Comparison of ENCODE assay signal across 11 cellular contexts in the genomic region with DNA sequence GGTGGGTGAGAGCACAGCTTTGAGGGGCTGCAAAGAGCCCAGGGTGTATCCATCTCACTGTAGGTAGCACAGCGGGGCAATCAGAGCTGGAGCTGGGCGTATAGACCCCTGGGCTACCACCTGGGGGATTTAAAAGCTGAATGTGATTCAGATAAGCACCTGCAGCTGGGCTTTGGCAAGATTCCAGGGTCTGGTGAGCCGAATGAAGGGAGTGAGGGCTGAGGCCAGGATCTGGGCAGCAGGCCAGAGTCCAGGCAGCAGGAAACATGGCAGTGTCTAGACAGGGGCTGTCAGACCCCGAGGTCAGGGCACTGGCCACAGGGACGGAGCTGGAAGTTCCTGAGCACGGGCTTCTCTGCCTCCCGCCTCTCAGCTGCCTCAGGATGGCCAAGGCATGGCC. TPM values are rescaled to one million over a fixed set of nuclear protein-coding genes. Genes with fewer than 3 reads are reported as not detected.
DNase-seq lines count a peak whose midpoint lies in the region; ATAC-seq, FAIRE-seq and TF ChIP-seq lines count a peak whose summit lies in the region.
"Had no signal": no experiment of that assay in that cellular context is flagged by ENCODE, and none has a peak within 500 bp of the region (broad histone marks: within the 10 kb centered on the region; RNA-seq: fewer than 3 reads in every experiment).

No MANE protein-coding gene starts in this region.

- H3K4me1 Mint-ChIP-seq in CD4-positive, alpha-beta T cell (ENCODE audit: low read depth): no peaks in the 10 kb centered on the region

- H3K27me3 Mint-ChIP-seq in CD4-positive, alpha-beta T cell: peaks cover 25% of the 10 kb centered on the region

- intact Hi-C loops in CD4-positive, alpha-beta T cell (cut with DNase I, micrococcal nuclease): no loop called here

- no peak overlapping the region for H3K4me3 ChIP-seq in fibroblast of villous mesenchyme (ENCODE audit: low read depth, low read length)
- H3K4me3 ChIP-seq: prostate gland had no signal

- no peak for ATAC-seq in CD4-positive, alpha-beta T cell (ENCODE audit: poor library complexity)

- no peaks in the 10 kb centered on the region for H3K36me3 Mint-ChIP-seq in CD4-positive, alpha-beta T cell (ENCODE audit: low read depth)

- CTCF ChIA-PET in CD4-positive, alpha-beta T cell (lab: Charles Lee): no interaction called here

- peak; percentile 67 for DNase-seq in M059J (ENCODE audit: low read depth)
- peak; percentile 49 for DNase-seq in RCC 7860 (ENCODE audit: low spot score)
- DNase-seq in fibroblast of villous mesenchyme (ENCODE audit: low read depth): peak; percentile 45
- peak; percentile 80 for DNase-seq in renal cortical epithelial cell (ENCODE audit: low read depth)
- DNase-seq in NCI-H446 (lab: John Stamatoyannopoulos, UW): no peak
- no peak for DNase-seq in CD4-positive, alpha-beta T cell
- no peak for DNase-seq in stimulated activated CD4-positive, alpha-beta T cell treated with anti-CD3 and anti-CD28 coated beads, Interleukin-12 subunit alpha, Interleukin-12 subunit beta, amount 100 ng/mL, for 4 hours
- no peak for DNase-seq in NOMO-1 treated with dmso at 0.1 percent for 144 hours (lab: John Stamatoyannopoulos, UW; ENCODE audit: unreplicated experiment)
- DNase-seq: cerebellar nuclear complex, KG1 had no signal

- H3K27ac ChIP-seq in CD4-positive, alpha-beta T cell (ENCODE audit: low read depth, low read length): no peak overlapping the region
- H3K27ac ChIP-seq: prostate gland had no signal

- no peaks in the 10 kb centered on the region for H3K9me3 ChIP-seq in CD4-positive, alpha-beta T cell (ENCODE audit: control insufficient read depth, low read length)
- H3K9me3 ChIP-seq: prostate gland had no signal

- no peaks in the 10 kb centered on the region for H3K9me3 Mint-ChIP-seq in CD4-positive, alpha-beta T cell

- H3K27ac Mint-ChIP-seq in CD4-positive, alpha-beta T cell: no peak overlapping the region

- POLR2A ChIA-PET in CD4-positive, alpha-beta T cell (lab: Charles Lee): no interaction called here

- TF ChIP-seq CTCF in fibroblast of villous mesenchyme (IDR thresholded peaks at IDR 0.05; ENCODE audit: insufficient read depth, low read depth, low read length): no peak
- TF ChIP-seq CTCF in CD4-positive, alpha-beta T cell (IDR thresholded peaks at IDR 0.05): no peak

- no peak overlapping the region for H3K4me3 Mint-ChIP-seq in CD4-positive, alpha-beta T cell

- FAIRE-seq in RCC 7860 (lab: Jason Lieb, UNC): no peak

- peaks cover 12% of the 10 kb centered on the region for H3K27me3 ChIP-seq in CD4-positive, alpha-beta T cell (ENCODE audit: control insufficient read depth, insufficient read depth, low read length)

RNA-seq across cellular contexts. Expression of gene ASS1, which starts 8.7 kb away (rescaled TPM):
- 0.74 and 4.0 TPM in 2 replicates for total RNA-seq in M059J (2014; rRNA removed; shearing (Covaris generic))
- total RNA-seq in fibroblast of villous mesenchyme (88.3 and 230 TPM in 2 replicates), renal cortical epithelial cell (64.6 and 82.5 TPM in 2 replicates)
- not detected for total RNA-seq in CD4-positive, alpha-beta T cell

Comparison
In these comparisons a context has a peak if more than half of its experiments do, and no peak if none do; other contexts are left out.
1. DNase-seq: peak in M059J (single experiment), RCC 7860 (single experiment), fibroblast of villous mesenchyme (single experiment) and renal cortical epithelial cell (single experiment); none in NCI-H446 (0 of 2), CD4-positive, alpha-beta T cell (0 of 10), stimulated activated CD4-positive, alpha-beta T cell treated with anti-CD3 and anti-CD28 coated beads, Interleukin-12 subunit alpha, Interleukin-12 subunit beta, amount 100 ng/mL, for 4 hours (single experiment) and NOMO-1 treated with dmso at 0.1 percent for 144 hours (single experiment).
2. RNA of gene ASS1, which starts 8.7 kb away (total RNA-seq): 88.3 to 230 TPM in fibroblast of villous mesenchyme and 64.6 to 82.5 TPM in renal cortical epithelial cell; 0.74 to 4.0 TPM in M059J and not detected in CD4-positive, alpha-beta T cell; every median in the first group is over 10 times any median in the second.